Comparison of ENCODE assay signal across 17 cellular contexts in the genomic region with DNA sequence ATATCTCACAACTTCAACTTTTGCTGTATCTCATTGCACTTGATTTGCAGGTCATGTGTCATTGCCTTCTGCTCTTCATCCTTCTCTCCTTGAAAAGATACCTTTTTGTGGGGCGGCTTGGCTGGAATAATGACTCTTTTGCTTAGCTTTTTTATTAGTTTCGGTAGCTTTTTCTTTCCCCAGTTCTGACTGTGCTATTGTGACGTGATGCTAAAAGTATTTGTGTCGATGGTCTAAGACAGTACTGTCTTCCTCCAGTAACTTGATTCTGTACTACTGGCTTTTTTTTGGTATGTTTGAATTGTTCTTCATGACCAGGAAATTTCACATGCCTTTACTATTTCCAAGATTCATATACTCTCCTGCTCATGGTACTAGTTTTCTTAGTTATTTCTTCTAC.
A peak's percentile ranks its signal among the peaks of the same experiment; 100 is the strongest.
DNase-seq lines count a peak whose midpoint lies in the region; ATAC-seq, FAIRE-seq and TF ChIP-seq lines count a peak whose summit lies in the region.
"Had no signal": no experiment of that assay in that cellular context is flagged by ENCODE, and none has a peak within 500 bp of the region (broad histone marks: within the 10 kb centered on the region; RNA-seq: fewer than 3 reads in every experiment).

No MANE protein-coding gene starts in this region.

- H3K9me3 ChIP-seq in smooth muscle cell (replicated peaks; ENCODE audit: low read depth), result no peaks in the 10 kb centered on the region
- H3K9me3 ChIP-seq in effector memory CD4-positive, alpha-beta T cell (ENCODE audit: control insufficient read depth, low read length), result no peaks in the 10 kb centered on the region

- ATAC-seq in SK-N-SH treated with all-trans-retinoic acid at 6 μM for 48 hours (peak; percentile 79), HG03135 (IDR thresholded peaks at IDR 0.05; ENCODE audit: unreplicated experiment) (no peak)
- ATAC-seq: HCT116, K562 had no signal

- no peak overlapping the region for H2AFZ ChIP-seq in smooth muscle cell (ENCODE audit: low read depth)

- H3K27me3 ChIP-seq in smooth muscle cell (ENCODE audit: low read depth), result no peaks in the 10 kb centered on the region
- H3K27me3 ChIP-seq in effector memory CD4-positive, alpha-beta T cell (replicated peaks; ENCODE audit: control insufficient read depth, insufficient read depth, low read length, poor library complexity, severe bottlenecking), result no peaks in the 10 kb centered on the region

- no peak for TF ChIP-seq CTCF in fibroblast of mammary gland (conservative IDR thresholded peaks at IDR 0.05; ENCODE audit: control insufficient read depth, insufficient read depth, low read depth, low read length)
- no peak for TF ChIP-seq CTCF in smooth muscle cell (IDR thresholded peaks at IDR 0.05; ENCODE audit: borderline replicate concordance, insufficient read depth, poor library complexity, severe bottlenecking)

- H3F3A ChIP-seq in smooth muscle cell (ENCODE audit: low read depth), result no peaks in the 10 kb centered on the region

- H3K4me3 ChIP-seq in fibroblast of mammary gland (ENCODE audit: control insufficient read depth, low read depth, low read length) (no peak overlapping the region), smooth muscle cell (no peak overlapping the region)
- no peak overlapping the region for H3K4me3 ChIP-seq in effector memory CD4-positive, alpha-beta T cell (ENCODE audit: insufficient read depth, low read depth, low read length, poor library complexity, severe bottlenecking)
- H3K4me3 ChIP-seq: K562 had no signal

- no peaks in the 10 kb centered on the region for H3K79me2 ChIP-seq in smooth muscle cell (ENCODE audit: low read depth)

- no peaks in the 10 kb centered on the region for H4K20me1 ChIP-seq in smooth muscle cell (ENCODE audit: low read depth)

- DNase-seq in H54 (ENCODE audit: insufficient read length, low spot score) (no peak), fibroblast of mammary gland (ENCODE audit: low read depth) (peak; percentile 36), smooth muscle cell (lab: John Stamatoyannopoulos, UW; ENCODE audit: unreplicated experiment) (no peak), NCI-H82 treated with DMSO at 0.1 percent for 48 hours (lab: John Stamatoyannopoulos, UW; ENCODE audit: unreplicated experiment) (no peak), D341Med (ENCODE audit: low spot score) (no peak)
- no peak for DNase-seq in effector memory CD4-positive, alpha-beta T cell
- DNase-seq: NCI-H1092, NCI-H2107, NCI-H345, NCI-H748 treated with DMSO at 0.1 percent for 48 hours, SIG-M5 had no signal

- WGBS in smooth muscle cell (ENCODE audit: low lambda C conversion rate), result 68% methylated on average over 4 of the region's 4 CpGs

- no peaks in the 10 kb centered on the region for H3K36me3 ChIP-seq in smooth muscle cell (ENCODE audit: low read depth)
- no peaks in the 10 kb centered on the region for H3K36me3 ChIP-seq in effector memory CD4-positive, alpha-beta T cell (ENCODE audit: control insufficient read depth, insufficient read depth, low read length)

- no peak overlapping the region for H3K9ac ChIP-seq in smooth muscle cell (ENCODE audit: low read depth)

- peak; percentile 78 for FAIRE-seq in H54 (lab: Jason Lieb, UNC)
- FAIRE-seq: GM18507, K562, RCC 7860 had no signal

- no peak overlapping the region for H3K4me2 ChIP-seq in smooth muscle cell

- TF ChIP-seq POLR2A in H54 (IDR thresholded peaks at IDR 0.05; ENCODE audit: low read depth, low read length), result no peak

- no peaks in the 10 kb centered on the region for H3K4me1 ChIP-seq in smooth muscle cell (ENCODE audit: low read depth)
- H3K4me1 ChIP-seq in effector memory CD4-positive, alpha-beta T cell (ENCODE audit: control insufficient read depth, insufficient read depth, low read length, poor library complexity, severe bottlenecking), result no peaks in the 10 kb centered on the region

- H3K27ac ChIP-seq in smooth muscle cell (ENCODE audit: low read depth), result peak overlapping the region; percentile 63
- no peak overlapping the region for H3K27ac ChIP-seq in effector memory CD4-positive, alpha-beta T cell (ENCODE audit: insufficient read depth, low read length, poor library complexity, severe bottlenecking)

TF ChIP-seq in SK-N-SH treated with all-trans-retinoic acid at 6 μM for 48 hours, 23 proteins besides CTCF, POLR2A, EP300 and RAD21:
- no peak for TF ChIP-seq OSR1 (CRISPR knock-in tag; IDR thresholded peaks at IDR 0.05)
- TF ChIP-seq ZC3H10 (CRISPR knock-in tag; IDR thresholded peaks at IDR 0.05), result no peak
- TF ChIP-seq CREB5 (CRISPR knock-in tag; IDR thresholded peaks at IDR 0.05; ENCODE audit: low read depth), result no peak
- TF ChIP-seq RARB (CRISPR knock-in tag; IDR thresholded peaks at IDR 0.05), result no peak
- TF ChIP-seq ZNF565 (CRISPR knock-in tag; conservative IDR thresholded peaks at IDR 0.05; ENCODE audit: low read depth), result no peak
- TF ChIP-seq CSDC2 (CRISPR knock-in tag; IDR thresholded peaks at IDR 0.05), result no peak
- TF ChIP-seq ZNF70 (CRISPR knock-in tag; IDR thresholded peaks at IDR 0.05), result no peak
- no peak for TF ChIP-seq ARNTL (CRISPR knock-in tag; IDR thresholded peaks at IDR 0.05; ENCODE audit: borderline replicate concordance, low read depth)
- TF ChIP-seq, protein P1, sequence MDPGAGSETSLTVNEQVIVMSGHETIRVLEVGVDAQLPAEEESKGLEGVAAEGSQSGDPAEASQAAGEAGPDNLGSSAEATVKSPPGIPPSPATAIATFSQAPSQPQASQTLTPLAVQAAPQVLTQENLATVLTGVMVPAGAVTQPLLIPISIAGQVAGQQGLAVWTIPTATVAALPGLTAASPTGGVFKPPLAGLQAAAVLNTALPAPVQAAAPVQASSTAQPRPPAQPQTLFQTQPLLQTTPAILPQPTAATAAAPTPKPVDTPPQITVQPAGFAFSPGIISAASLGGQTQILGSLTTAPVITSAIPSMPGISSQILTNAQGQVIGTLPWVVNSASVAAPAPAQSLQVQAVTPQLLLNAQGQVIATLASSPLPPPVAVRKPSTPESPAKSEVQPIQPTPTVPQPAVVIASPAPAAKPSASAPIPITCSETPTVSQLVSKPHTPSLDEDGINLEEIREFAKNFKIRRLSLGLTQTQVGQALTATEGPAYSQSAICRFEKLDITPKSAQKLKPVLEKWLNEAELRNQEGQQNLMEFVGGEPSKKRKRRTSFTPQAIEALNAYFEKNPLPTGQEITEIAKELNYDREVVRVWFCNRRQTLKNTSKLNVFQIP (CRISPR knock-in tag; IDR thresholded peaks at IDR 0.05; ENCODE audit: borderline replicate concordance, low read depth), result no peak
